9 cellular contexts compared by ENCODE assay signal in the genomic region with DNA sequence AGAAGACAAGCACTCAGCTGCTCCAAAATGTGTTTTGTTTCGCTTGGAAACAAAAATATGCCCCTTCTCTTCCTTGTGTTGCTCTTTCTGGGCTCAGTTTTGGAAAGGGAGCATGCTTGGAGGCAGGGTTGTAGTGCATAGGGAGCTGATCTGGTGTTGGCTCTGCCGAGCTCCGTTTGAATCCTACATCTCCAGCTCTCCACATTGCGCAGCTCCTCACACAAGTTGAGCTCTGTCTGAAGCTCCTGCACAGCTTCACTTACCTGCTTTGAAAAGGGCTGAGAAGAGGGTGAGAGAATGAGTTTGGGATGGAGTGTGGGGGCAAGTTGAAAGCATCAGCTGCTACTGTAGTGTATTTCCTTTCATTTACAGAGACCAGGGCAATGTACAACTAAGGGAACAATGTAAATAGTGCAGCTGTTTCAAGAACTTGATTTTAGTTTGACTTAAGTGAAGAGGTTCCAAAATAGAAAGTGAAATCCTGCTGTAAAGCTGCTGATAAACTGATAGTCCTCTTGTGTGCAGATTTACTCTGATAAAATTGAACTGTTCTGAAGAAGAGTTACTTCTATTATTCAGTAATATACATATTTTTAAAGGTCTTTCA.
DNase-seq lines count a peak whose midpoint lies in the region; ATAC-seq and TF ChIP-seq lines count a peak whose summit lies in the region.
"Had no signal": no experiment of that assay in that cellular context is flagged by ENCODE, and none has a peak within 500 bp of the region (broad histone marks: within the 10 kb centered on the region; RNA-seq: fewer than 3 reads in every experiment).

No MANE protein-coding gene starts in this region.

- H3K36me3 ChIP-seq in SJCRH30 (no peaks in the 10 kb centered on the region), osteoblast (ENCODE audit: insufficient read depth, low read length) (no peaks in the 10 kb centered on the region), HAP-1 (replicated peaks) (no peaks in the 10 kb centered on the region), GM23248 (ENCODE audit: low read depth) (no peaks in the 10 kb centered on the region)

- no peaks in the 10 kb centered on the region for H3F3A ChIP-seq in GM23248 (ENCODE audit: insufficient read depth)

- peak; percentile 6 to 61 for DNase-seq in SJCRH30
- DNase-seq in osteoblast (ENCODE audit: insufficient read length, low spot score, missing footprints) = peak; percentile 57
- no peak for DNase-seq in NCI-H2029 treated with DMSO at 0.1 percent for 48 hours (lab: John Stamatoyannopoulos, UW)
- DNase-seq in HAP-1 (ENCODE audit: low spot score in 2 of 2) = no peak
- no peak for DNase-seq in GM23248
- DNase-seq: amniotic stem cell, nucleus accumbens had no signal

- ATAC-seq in GM18909 (IDR thresholded peaks at IDR 0.05; ENCODE audit: poor library complexity, unreplicated experiment) (peak; percentile 57), HG02642 (IDR thresholded peaks at IDR 0.05; ENCODE audit: poor library complexity, unreplicated experiment) (peak; percentile 62)

- 87 to 93% methylated on average over 4 of the region's 4 CpGs for WGBS in GM23248 (ENCODE audit: low coverage in 1 of 2, low lambda C conversion rate in 2 of 2, missing lambda C conversion rate in 2 of 2), 2 experiments

- TF ChIP-seq CTCF in osteoblast (IDR thresholded peaks at IDR 0.05; ENCODE audit: extremely low read depth, low read depth, low read length) = no peak

- H3K4me1 ChIP-seq in SJCRH30 (peaks cover 6% of the 10 kb centered on the region), osteoblast (ENCODE audit: insufficient read depth, low read length) (no peaks in the 10 kb centered on the region), HAP-1 (peaks cover 10% of the 10 kb centered on the region), GM23248 (ENCODE audit: insufficient read depth) (no peaks in the 10 kb centered on the region)

- no peaks in the 10 kb centered on the region for H3K9me2 ChIP-seq in GM23248 (ENCODE audit: insufficient read depth)

- H3K27ac ChIP-seq in SJCRH30 = no peak overlapping the region
- no peak overlapping the region for H3K27ac ChIP-seq in osteoblast (ENCODE audit: low read depth, low read length)
- H3K27ac ChIP-seq in GM23248 = no peak overlapping the region

- H3K27me3 ChIP-seq in SJCRH30 (no peaks in the 10 kb centered on the region), osteoblast (ENCODE audit: insufficient read depth, low read length) (no peaks in the 10 kb centered on the region), HAP-1 (ENCODE audit: low read depth) (no peaks in the 10 kb centered on the region), GM23248 (replicated peaks; ENCODE audit: insufficient read depth) (no peaks in the 10 kb centered on the region)

- H3K4me3 ChIP-seq in SJCRH30 = no peak overlapping the region
- H3K4me3 ChIP-seq in osteoblast (ENCODE audit: insufficient read depth, low read length) = no peak overlapping the region
- H3K4me3 ChIP-seq in HAP-1 = no peak overlapping the region
- H3K4me3 ChIP-seq in GM23248 = no peak overlapping the region

- H3K9ac ChIP-seq in GM23248 = no peak overlapping the region

- H3K4me2 ChIP-seq in osteoblast (ENCODE audit: insufficient read depth, low read length) (peak overlapping the region; percentile 35), GM23248 (ENCODE audit: unreplicated experiment) (no peak overlapping the region)

- no peaks in the 10 kb centered on the region for H4K20me1 ChIP-seq in osteoblast (ENCODE audit: insufficient read depth, low read length)
- H4K20me1 ChIP-seq in GM23248 (ENCODE audit: insufficient read depth) = no peaks in the 10 kb centered on the region

- H2AFZ ChIP-seq in osteoblast (ENCODE audit: low read length) = peak overlapping the region; percentile 50
- H2AFZ ChIP-seq in GM23248 = no peak overlapping the region

- in situ Hi-C loops in HAP-1 (cut with MboI; ENCODE audit: low sequenced_read_pairs) (no loop called here), GM23248 (cut with MboI) (no loop called here)

- H3K79me2 ChIP-seq in osteoblast (ENCODE audit: insufficient read depth, low read length) (no peaks in the 10 kb centered on the region), GM23248 (ENCODE audit: insufficient read depth) (no peaks in the 10 kb centered on the region)

- H3K9me3 ChIP-seq in SJCRH30 (replicated peaks) (no peaks in the 10 kb centered on the region), osteoblast (ENCODE audit: low read depth, low read length) (no peaks in the 10 kb centered on the region), HAP-1 (no peaks in the 10 kb centered on the region; the same call in 1 of the 2 replicates), GM23248 (ENCODE audit: low read depth) (no peaks in the 10 kb centered on the region)

Comparison
In these comparisons a context has a peak if more than half of its experiments do, and no peak if none do; other contexts are left out.
1. DNase-seq: peak in SJCRH30 (2 of 2) and osteoblast (single experiment); none in NCI-H2029 treated with DMSO at 0.1 percent for 48 hours (single experiment), HAP-1 (0 of 2) and GM23248 (single experiment).